Comparison of ENCODE assay signal across 3 cellular contexts in the genomic region with DNA sequence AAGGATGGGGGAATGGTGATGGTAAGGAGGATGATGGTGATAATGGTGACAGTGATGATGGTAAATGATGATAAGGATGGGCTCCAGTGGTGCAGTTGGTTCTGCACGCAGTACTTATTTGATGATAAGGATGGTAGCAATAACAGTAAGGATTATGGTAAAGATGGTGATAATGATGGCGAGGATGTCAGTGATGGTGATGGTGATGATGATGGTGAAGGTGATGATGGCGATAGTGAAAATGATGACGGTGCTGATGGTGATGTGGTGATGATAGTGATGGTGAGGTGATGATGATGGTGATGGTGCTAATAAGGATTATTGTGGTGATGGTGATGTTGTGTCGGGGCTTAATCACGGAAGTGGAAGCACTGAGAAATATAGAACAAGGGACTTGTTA.
TF ChIP-seq lines count a peak whose summit lies in the region.

No MANE protein-coding gene starts in this region.

TF ChIP-seq in HepG2, 621 proteins besides CTCF, POLR2A, EP300 and RAD21:
- TF ChIP-seq FOXP1 (IDR thresholded peaks at IDR 0.05), result 0 out of 2 replicates have a peak, but pooled peaks have one; percentile 48
- TF ChIP-seq FOXP1 (CRISPR knock-in tag; IDR thresholded peaks at IDR 0.05), result no peak
- peak; percentile 57 for TF ChIP-seq ZNF282 (IDR thresholded peaks at IDR 0.05; ENCODE audit: partially characterized antibody)
- no peak for TF ChIP-seq NONO (IDR thresholded peaks at IDR 0.05)
- TF ChIP-seq NONO (CRISPR knock-in tag; conservative IDR thresholded peaks at IDR 0.05), result no peak
- TF ChIP-seq, protein P1, sequence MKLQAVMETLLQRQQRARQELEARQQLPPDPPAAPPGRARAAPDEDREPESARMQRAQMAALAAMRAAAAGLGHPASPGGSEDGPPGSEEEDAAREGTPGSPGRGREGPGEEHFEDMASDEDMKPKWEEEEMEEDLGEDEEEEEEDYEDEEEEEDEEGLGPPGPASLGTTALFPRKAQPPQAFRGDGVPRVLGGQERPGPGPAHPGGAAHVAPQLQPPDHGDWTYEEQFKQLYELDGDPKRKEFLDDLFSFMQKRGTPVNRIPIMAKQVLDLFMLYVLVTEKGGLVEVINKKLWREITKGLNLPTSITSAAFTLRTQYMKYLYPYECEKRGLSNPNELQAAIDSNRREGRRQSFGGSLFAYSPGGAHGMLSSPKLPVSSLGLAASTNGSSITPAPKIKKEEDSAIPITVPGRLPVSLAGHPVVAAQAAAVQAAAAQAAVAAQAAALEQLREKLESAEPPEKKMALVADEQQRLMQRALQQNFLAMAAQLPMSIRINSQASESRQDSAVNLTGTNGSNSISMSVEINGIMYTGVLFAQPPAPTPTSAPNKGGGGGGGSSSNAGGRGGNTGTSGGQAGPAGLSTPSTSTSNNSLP (IDR thresholded peaks at IDR 0.05; ENCODE audit: low read depth, low read length), result no peak
- TF ChIP-seq, protein P2, sequence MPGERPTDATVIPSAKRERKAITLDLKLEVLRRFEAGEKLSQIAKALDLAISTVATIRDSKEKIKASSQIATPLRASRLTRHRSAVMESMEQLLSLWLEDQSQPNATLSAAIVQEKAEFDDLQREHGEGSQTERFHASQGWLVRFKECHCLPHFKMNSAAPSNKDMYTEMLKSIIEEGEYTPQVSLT (CRISPR knock-in tag; IDR thresholded peaks at IDR 0.05; ENCODE audit: borderline replicate concordance, low read depth), result no peak
- TF ChIP-seq ZBTB42 (CRISPR knock-in tag; IDR thresholded peaks at IDR 0.05), result no peak
- TF ChIP-seq PHF20 (CRISPR knock-in tag; IDR thresholded peaks at IDR 0.05), result no peak
- peak; percentile 91 for TF ChIP-seq CREB1 (IDR thresholded peaks at IDR 0.05)
- TF ChIP-seq CREB1 (CRISPR knock-in tag; IDR thresholded peaks at IDR 0.05), result no peak
- no peak for TF ChIP-seq KLF15 (CRISPR knock-in tag; IDR thresholded peaks at IDR 0.05; ENCODE audit: borderline replicate concordance)
- TF ChIP-seq IKZF1 (IDR thresholded peaks at IDR 0.05), result 0 out of 2 replicates have a peak, but pooled peaks have one; percentile 33
- TF ChIP-seq, protein P3, sequence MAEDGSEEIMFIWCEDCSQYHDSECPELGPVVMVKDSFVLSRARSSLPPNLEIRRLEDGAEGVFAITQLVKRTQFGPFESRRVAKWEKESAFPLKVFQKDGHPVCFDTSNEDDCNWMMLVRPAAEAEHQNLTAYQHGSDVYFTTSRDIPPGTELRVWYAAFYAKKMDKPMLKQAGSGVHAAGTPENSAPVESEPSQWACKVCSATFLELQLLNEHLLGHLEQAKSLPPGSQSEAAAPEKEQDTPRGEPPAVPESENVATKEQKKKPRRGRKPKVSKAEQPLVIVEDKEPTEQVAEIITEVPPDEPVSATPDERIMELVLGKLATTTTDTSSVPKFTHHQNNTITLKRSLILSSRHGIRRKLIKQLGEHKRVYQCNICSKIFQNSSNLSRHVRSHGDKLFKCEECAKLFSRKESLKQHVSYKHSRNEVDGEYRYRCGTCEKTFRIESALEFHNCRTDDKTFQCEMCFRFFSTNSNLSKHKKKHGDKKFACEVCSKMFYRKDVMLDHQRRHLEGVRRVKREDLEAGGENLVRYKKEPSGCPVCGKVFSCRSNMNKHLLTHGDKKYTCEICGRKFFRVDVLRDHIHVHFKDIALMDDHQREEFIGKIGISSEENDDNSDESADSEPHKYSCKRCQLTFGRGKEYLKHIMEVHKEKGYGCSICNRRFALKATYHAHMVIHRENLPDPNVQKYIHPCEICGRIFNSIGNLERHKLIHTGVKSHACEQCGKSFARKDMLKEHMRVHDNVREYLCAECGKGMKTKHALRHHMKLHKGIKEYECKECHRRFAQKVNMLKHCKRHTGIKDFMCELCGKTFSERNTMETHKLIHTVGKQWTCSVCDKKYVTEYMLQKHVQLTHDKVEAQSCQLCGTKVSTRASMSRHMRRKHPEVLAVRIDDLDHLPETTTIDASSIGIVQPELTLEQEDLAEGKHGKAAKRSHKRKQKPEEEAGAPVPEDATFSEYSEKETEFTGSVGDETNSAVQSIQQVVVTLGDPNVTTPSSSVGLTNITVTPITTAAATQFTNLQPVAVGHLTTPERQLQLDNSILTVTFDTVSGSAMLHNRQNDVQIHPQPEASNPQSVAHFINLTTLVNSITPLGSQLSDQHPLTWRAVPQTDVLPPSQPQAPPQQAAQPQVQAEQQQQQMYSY (CRISPR knock-in tag; IDR thresholded peaks at IDR 0.05), result no peak
- 0 out of 2 replicates have a peak, but pooled peaks have one; percentile 19 for TF ChIP-seq RAD51 (IDR thresholded peaks at IDR 0.05; ENCODE audit: borderline replicate concordance)
- TF ChIP-seq ZNF660 (CRISPR knock-in tag; IDR thresholded peaks at IDR 0.05; ENCODE audit: borderline replicate concordance, low read depth), result no peak
- TF ChIP-seq SKI (IDR thresholded peaks at IDR 0.05; ENCODE audit: partially characterized antibody), result no peak
TF ChIP-seq in HepG2: peak in this region for 5.

TF ChIP-seq in IMR-90, 13 proteins besides CTCF, POLR2A, EP300 and RAD21:
- TF ChIP-seq CHD1 (IDR thresholded peaks at IDR 0.05; ENCODE audit: low read depth, low read length) (no peak), CEBPB (IDR thresholded peaks at IDR 0.05; ENCODE audit: low read depth, low read length) (no peak), RFX5 (IDR thresholded peaks at IDR 0.05; ENCODE audit: low read depth, low read length) (no peak), MAZ (IDR thresholded peaks at IDR 0.05; ENCODE audit: borderline replicate concordance, low read depth, low read length) (no peak), MXI1 (IDR thresholded peaks at IDR 0.05; ENCODE audit: borderline replicate concordance, low read depth, low read length) (no peak), BHLHE40 (IDR thresholded peaks at IDR 0.05; ENCODE audit: low read depth, low read length) (no peak), NFE2L2 (IDR thresholded peaks at IDR 0.05; ENCODE audit: low read depth, low read length) (no peak), SMC3 (IDR thresholded peaks at IDR 0.05; ENCODE audit: low read depth, low read length) (no peak), FOS (IDR thresholded peaks at IDR 0.05; ENCODE audit: low read depth, low read length) (no peak), MAFK (IDR thresholded peaks at IDR 0.05; ENCODE audit: low read depth, low read length) (no peak), RCOR1 (IDR thresholded peaks at IDR 0.05; ENCODE audit: insufficient replicate concordance, low read length) (no peak)
- TF ChIP-seq, protein P4, sequence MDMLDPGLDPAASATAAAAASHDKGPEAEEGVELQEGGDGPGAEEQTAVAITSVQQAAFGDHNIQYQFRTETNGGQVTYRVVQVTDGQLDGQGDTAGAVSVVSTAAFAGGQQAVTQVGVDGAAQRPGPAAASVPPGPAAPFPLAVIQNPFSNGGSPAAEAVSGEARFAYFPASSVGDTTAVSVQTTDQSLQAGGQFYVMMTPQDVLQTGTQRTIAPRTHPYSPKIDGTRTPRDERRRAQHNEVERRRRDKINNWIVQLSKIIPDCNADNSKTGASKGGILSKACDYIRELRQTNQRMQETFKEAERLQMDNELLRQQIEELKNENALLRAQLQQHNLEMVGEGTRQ (IDR thresholded peaks at IDR 0.05; ENCODE audit: low read depth, low read length), result no peak
- TF ChIP-seq, protein P5, sequence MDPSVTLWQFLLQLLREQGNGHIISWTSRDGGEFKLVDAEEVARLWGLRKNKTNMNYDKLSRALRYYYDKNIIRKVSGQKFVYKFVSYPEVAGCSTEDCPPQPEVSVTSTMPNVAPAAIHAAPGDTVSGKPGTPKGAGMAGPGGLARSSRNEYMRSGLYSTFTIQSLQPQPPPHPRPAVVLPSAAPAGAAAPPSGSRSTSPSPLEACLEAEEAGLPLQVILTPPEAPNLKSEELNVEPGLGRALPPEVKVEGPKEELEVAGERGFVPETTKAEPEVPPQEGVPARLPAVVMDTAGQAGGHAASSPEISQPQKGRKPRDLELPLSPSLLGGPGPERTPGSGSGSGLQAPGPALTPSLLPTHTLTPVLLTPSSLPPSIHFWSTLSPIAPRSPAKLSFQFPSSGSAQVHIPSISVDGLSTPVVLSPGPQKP (IDR thresholded peaks at IDR 0.05; ENCODE audit: borderline replicate concordance, low read depth, low read length), result no peak

TF ChIP-seq in K562, 482 proteins besides CTCF, POLR2A, EP300 and RAD21:
- TF ChIP-seq STAT5A (IDR thresholded peaks at IDR 0.05; ENCODE audit: borderline replicate concordance, low read length), result no peak
- TF ChIP-seq, protein P6, sequence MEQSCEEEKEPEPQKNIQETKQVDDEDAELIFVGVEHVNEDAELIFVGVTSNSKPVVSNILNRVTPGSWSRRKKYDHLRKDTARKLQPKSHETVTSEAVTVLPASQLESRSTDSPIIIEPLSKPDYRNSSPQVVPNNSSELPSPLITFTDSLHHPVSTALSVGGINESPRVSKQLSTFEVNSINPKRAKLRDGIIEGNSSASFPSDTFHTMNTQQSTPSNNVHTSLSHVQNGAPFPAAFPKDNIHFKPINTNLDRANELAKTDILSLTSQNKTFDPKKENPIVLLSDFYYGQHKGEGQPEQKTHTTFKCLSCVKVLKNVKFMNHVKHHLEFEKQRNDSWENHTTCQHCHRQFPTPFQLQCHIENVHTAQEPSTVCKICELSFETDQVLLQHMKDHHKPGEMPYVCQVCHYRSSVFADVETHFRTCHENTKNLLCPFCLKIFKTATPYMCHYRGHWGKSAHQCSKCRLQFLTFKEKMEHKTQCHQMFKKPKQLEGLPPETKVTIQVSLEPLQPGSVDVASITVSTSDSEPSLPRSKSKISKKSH (CRISPR knock-in tag; IDR thresholded peaks at IDR 0.05), result no peak
- TF ChIP-seq ZNF175 (CRISPR knock-in tag; IDR thresholded peaks at IDR 0.05; ENCODE audit: low read depth), result no peak
- TF ChIP-seq CC2D1A (IDR thresholded peaks at IDR 0.05), result no peak
- 0 out of 2 replicates have a peak, but pooled peaks have one; percentile 19 for TF ChIP-seq EHMT2 (IDR thresholded peaks at IDR 0.05)
- no peak for TF ChIP-seq TEAD2 (tag; IDR thresholded peaks at IDR 0.05)
- TF ChIP-seq TAF1 (IDR thresholded peaks at IDR 0.05; ENCODE audit: control insufficient read depth, extremely low read depth, insufficient read depth, low read length, severe bottlenecking), result no peak
- TF ChIP-seq XRCC5 (IDR thresholded peaks at IDR 0.05; ENCODE audit: low read depth, low read length), result no peak
- no peak for TF ChIP-seq PHB2 (IDR thresholded peaks at IDR 0.05; ENCODE audit: low read depth)
